Comparison of ENCODE assay signal across 7 cellular contexts in genomic region chr13:36297600-36298338, GRCh38. TPM values are rescaled to one million over a fixed set of nuclear protein-coding genes. Genes with fewer than 3 reads are reported as not detected.
DNase-seq lines count a peak whose midpoint lies in the region; ATAC-seq and TF ChIP-seq lines count a peak whose summit lies in the region.

CCDC169 (minus strand) TSS chr13:36297814; CDS start chr13:36297719, 95 bp downstream.

- no peaks in the 10 kb centered on the region for H3K27me3 ChIP-seq in SK-N-SH (ENCODE audit: insufficient read depth)

- ATAC-seq in GM18870 (IDR thresholded peaks at IDR 0.05; ENCODE audit: unreplicated experiment): peak; percentile 53
- ATAC-seq in HG03521 (IDR thresholded peaks at IDR 0.05; ENCODE audit: unreplicated experiment): peak; percentile 38

- peak within 1 kb of the TSS; percentile 83 for H2AFZ ChIP-seq in SK-N-SH (ENCODE audit: low read depth)

- POLR2A ChIA-PET in SK-N-SH (lab: Yijun Ruan, JAX): no interaction called here

- H3K9me2 ChIP-seq in SK-N-SH: no peaks in the 10 kb centered on the region

- no peaks in the 10 kb centered on the region for H3K79me2 ChIP-seq in SK-N-SH (ENCODE audit: insufficient read depth)

- H3K4me3 ChIP-seq in SK-N-SH (ENCODE audit: low read depth in 2 of 2, low read length in 1 of 2): peak within 1 kb of the TSS; percentile 65 to 69

- no peak for TF ChIP-seq CTCF in SK-N-SH (IDR thresholded peaks at IDR 0.05)

- TF ChIP-seq EP300 in SK-N-SH (IDR thresholded peaks at IDR 0.05; ENCODE audit: borderline replicate concordance in 1 of 2, low read depth in 1 of 2, low read length in 1 of 2): no peak

- peaks cover 4% of the 10 kb centered on the region for H3F3A ChIP-seq in SK-N-SH (replicated peaks; ENCODE audit: insufficient read depth)

- no peaks in the 10 kb centered on the region for H3K9me3 ChIP-seq in SK-N-SH

- H3K4me2 ChIP-seq in SK-N-SH: peak within 1 kb of the TSS; percentile 83

- H3K36me3 ChIP-seq in SK-N-SH (replicated peaks in 1 of 2; ENCODE audit: control insufficient read depth in 1 of 2, insufficient read depth in 2 of 2, low read length in 1 of 2): no peaks in the 10 kb centered on the region

- WGBS in SK-N-SH (ENCODE audit: low lambda C conversion rate): 5% methylated on average over 41 of the region's 43 CpGs

- H3K4me1 ChIP-seq in SK-N-SH (ENCODE audit: control insufficient read depth in 1 of 2, insufficient read depth in 2 of 2, low read depth in 1 of 2, low read length in 1 of 2): peaks cover 0 to 6% of the 10 kb centered on the region in 2 experiments; a peak in 1 of 4 replicates

- H3K9ac ChIP-seq in SK-N-SH: peak within 1 kb of the TSS; percentile 54

- DNase-seq in SK-N-SH (peak; percentile 73), globus pallidus (ENCODE audit: low spot score) (peak; percentile 70), nucleus accumbens (lab: John Stamatoyannopoulos, UW) (peak in 54 of 56 donors; percentile 6 to 83 (median 54)), superior temporal gyrus (ENCODE audit: extremely low spot score) (peak; percentile 61)
- DNase-seq in activated naive CD4-positive, alpha-beta T cell treated with anti-CD3 and anti-CD28 coated beads, Interleukin-2, amount 50 U/mL, for 16 hours: peak; percentile 67

- CTCF ChIA-PET in SK-N-SH (lab: Yijun Ruan, JAX): interaction anchor here (1.1 to 6.5 kb wide), 3 partner anchors 9 to 320 kb away, joined by 3 to 43 read pairs (median 3); no protein-coding TSS in a partner anchor

- H4K20me1 ChIP-seq in SK-N-SH (ENCODE audit: insufficient read depth): no peaks in the 10 kb centered on the region

- H3K27ac ChIP-seq in SK-N-SH (ENCODE audit: low read depth in 2 of 2, low read length in 1 of 2): no peak within 1 kb of the TSS

- TF ChIP-seq RAD21 in SK-N-SH (IDR thresholded peaks at IDR 0.05; ENCODE audit: low read length): no peak

TF ChIP-seq in SK-N-SH, 30 proteins besides CTCF, POLR2A, EP300 and RAD21:
- TF ChIP-seq SIN3A (IDR thresholded peaks at IDR 0.05; ENCODE audit: borderline replicate concordance, low read depth, low read length) (0 out of 2 replicates have a peak, but pooled peaks have one; percentile 21), RXRA (IDR thresholded peaks at IDR 0.05; ENCODE audit: borderline replicate concordance, low read depth) (no peak), NRF1 (IDR thresholded peaks at IDR 0.05; ENCODE audit: low read depth, low read length) (no peak), IRF3 (IDR thresholded peaks at IDR 0.05; ENCODE audit: low read depth, low read length) (no peak), MAX (IDR thresholded peaks at IDR 0.05; ENCODE audit: low read depth) (peak; percentile 68; the same call in 1 of the 2 replicates), POLR2AphosphoS5 (IDR thresholded peaks at IDR 0.05; ENCODE audit: low read depth, low read length) (peak; percentile 59; the same call in 1 of the 2 replicates), FOSL2 (IDR thresholded peaks at IDR 0.05; ENCODE audit: borderline replicate concordance, low read depth) (no peak), ZBTB33 (IDR thresholded peaks at IDR 0.05; ENCODE audit: borderline replicate concordance, low read depth) (no peak), EZH2phosphoT487 (IDR thresholded peaks at IDR 0.05; ENCODE audit: borderline replicate concordance, low read depth) (no peak), USF2 (IDR thresholded peaks at IDR 0.05; ENCODE audit: borderline replicate concordance, low read depth, low read length) (no peak), CHD2 (IDR thresholded peaks at IDR 0.05; ENCODE audit: low read length, partially characterized antibody) (no peak)
TF ChIP-seq in SK-N-SH: peak in this region for 3.

RNA-seq across cellular contexts. Expression of gene CCDC169, which starts in this region (rescaled TPM):
- polyA plus RNA-seq in SK-N-SH (2012; rRNA removed): 1.8 and 3.1 TPM in 2 replicates
- polyA plus RNA-seq in SK-N-SH (2012; cell fraction: cytosol; rRNA removed): 3.0 and 3.9 TPM in 2 replicates
- 0.89 and 3.0 TPM in 2 replicates for polyA plus RNA-seq in SK-N-SH (2012; cell fraction: nucleus; rRNA removed)
